8 cellular contexts compared by ENCODE assay signal in the genomic region with DNA sequence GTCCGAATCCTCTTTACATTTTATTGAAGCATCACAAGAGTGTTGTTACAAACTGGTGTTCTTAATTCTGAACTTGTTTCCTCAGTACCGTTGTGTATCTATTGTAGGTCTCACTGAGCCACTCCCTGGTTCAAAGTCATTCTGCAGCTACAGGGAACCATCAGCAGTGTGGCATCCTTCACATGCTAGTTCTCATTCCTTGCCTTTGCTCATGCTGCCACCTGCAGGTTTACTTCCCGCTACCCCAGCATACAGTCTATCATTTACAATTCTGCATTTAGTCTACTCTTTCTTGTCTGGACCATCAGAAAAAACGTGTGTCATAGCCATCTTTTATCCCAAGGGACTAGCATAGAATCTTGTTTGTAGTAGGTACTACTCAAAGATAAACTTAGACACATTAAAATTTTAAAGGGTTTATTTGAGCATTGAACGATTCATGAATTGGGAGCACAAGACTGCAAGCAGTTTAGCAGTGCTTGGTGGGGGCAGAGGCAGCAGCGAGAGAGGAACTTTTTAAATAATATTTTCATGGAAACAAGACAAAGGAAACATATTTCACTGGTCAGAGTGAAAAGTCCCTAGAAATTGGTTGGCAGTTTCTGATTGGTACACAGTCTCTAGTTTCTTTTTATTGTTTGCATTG.
A peak's percentile ranks its signal among the peaks of the same experiment; 100 is the strongest.
DNase-seq lines count a peak whose midpoint lies in the region; ATAC-seq and TF ChIP-seq lines count a peak whose summit lies in the region.

No MANE protein-coding gene starts in this region.

- no peaks in the 10 kb centered on the region for H4K20me1 ChIP-seq in HCT116 (ENCODE audit: insufficient read depth)

- intact Hi-C loops in HCT116 (cut with micrococcal nuclease) (no loop called here), testis (cut with DNase I; ENCODE audit: low total_unique reads) (no loop called here)

- H3K36me3 ChIP-seq in HCT116 (ENCODE audit: control insufficient read depth in 1 of 2, insufficient read depth in 2 of 2, low read length in 2 of 2) (no peaks in the 10 kb centered on the region), testis (ENCODE audit: low read depth, missing control alignments) (no peaks in the 10 kb centered on the region)

- no peaks in the 10 kb centered on the region for H3K79me2 ChIP-seq in HCT116 (ENCODE audit: insufficient read depth, low read length)

- TF ChIP-seq RAD21 in HCT116 (IDR thresholded peaks at IDR 0.05; ENCODE audit: low read depth): no peak

- POLR2A ChIA-PET in GM10248 (lab: Yijun Ruan, JAX) (no interaction called here), HCT116 (lab: Charles Lee) (no interaction called here)

- no peak overlapping the region for H3K9ac ChIP-seq in HCT116 (ENCODE audit: low read length)

- RAD21 ChIA-PET in HCT116 (lab: Charles Lee; ENCODE audit: low non-redundant PET in 1 of 2, low total read pairs in 2 of 2, uncharacterized antibody in 2 of 2, unreplicated experiment in 2 of 2): no interaction called here

- H3K27me3 ChIP-seq in HCT116 (ENCODE audit: insufficient read depth, low read length) (no peaks in the 10 kb centered on the region), testis (no peaks in the 10 kb centered on the region)

- peaks cover 4 to 25% of the 10 kb centered on the region in 2 experiments; a peak in 2 of 4 replicates for H3K9me3 ChIP-seq in HCT116 (ENCODE audit: control insufficient read depth in 1 of 2, insufficient read depth in 1 of 2, low read depth in 1 of 2, low read length in 2 of 2)
- H3K9me3 ChIP-seq in testis: no peaks in the 10 kb centered on the region

- ATAC-seq in HCT116 (no peak), HG02840 (IDR thresholded peaks at IDR 0.05; ENCODE audit: low FRiP score, unreplicated experiment) (no peak)

- H3K4me3 ChIP-seq in HCT116 (replicated peaks in 1 of 2; ENCODE audit: low read depth in 1 of 2, low read length in 2 of 2): no peak overlapping the region
- no peak overlapping the region for H3K4me3 ChIP-seq in testis

- TF ChIP-seq CTCF in GM10248 (IDR thresholded peaks at IDR 0.05; ENCODE audit: control extremely low read depth, extremely low read depth, low read depth, missing control alignments) (peak; percentile 47), HCT116 (IDR thresholded peaks at IDR 0.05 in 2 of 3, conservative IDR thresholded peaks at IDR 0.05 in 1 of 3; ENCODE audit: borderline replicate concordance in 1 of 3, insufficient read depth in 1 of 3, low read depth in 2 of 3, low read length in 2 of 3) (no peak), testis (IDR thresholded peaks at IDR 0.05) (no peak)

- DNase-seq in GM10248 (ENCODE audit: extremely low spot score) (peak; percentile 3), HCT116 (ENCODE audit: low read depth, low spot score) (no peak), NCI-H1694 (lab: John Stamatoyannopoulos, UW) (peak; percentile 31), UCSD-AML1 (lab: John Stamatoyannopoulos, UW; ENCODE audit: unreplicated experiment) (peak; percentile 8), iPS DF 19.7 (ENCODE audit: low read depth, low spot score) (peak; percentile 40), testis (peak; percentile 62)
- no peak for DNase-seq in stimulated activated CD8-positive, alpha-beta memory T cell treated with anti-CD3 and anti-CD28 coated beads, Interleukin-4, amount 100 ng/mL, for 48 hours

- H3K4me1 ChIP-seq in HCT116 (ENCODE audit: control insufficient read depth in 1 of 2, insufficient read depth in 2 of 2, low read length in 2 of 2): no peaks in the 10 kb centered on the region
- no peaks in the 10 kb centered on the region for H3K4me1 ChIP-seq in testis

- no peaks in the 10 kb centered on the region for H3K9me2 ChIP-seq in HCT116 (ENCODE audit: insufficient read depth)

- H3K27ac ChIP-seq in HCT116 (ENCODE audit: low read depth, low read length) (no peak overlapping the region), testis (no peak overlapping the region)

- H3K4me2 ChIP-seq in HCT116 (ENCODE audit: low read length): no peak overlapping the region

- no TSS peak for BruUV-seq in HCT116 (replicated peaks; lab: Mats Ljungman, UMichigan)

- CTCF ChIA-PET in GM10248 (lab: Yijun Ruan, JAX) (interaction anchor here (0.6 to 2.8 kb wide), 3 partner anchors 10 to 814 kb away, joined by 3 to 20 read pairs (median 5); no protein-coding TSS in a partner anchor), HCT116 (lab: Charles Lee) (no interaction called here)

- H2AFZ ChIP-seq in HCT116 (ENCODE audit: low read depth, low read length, poor library complexity, severe bottlenecking): no peak overlapping the region

- TF ChIP-seq POLR2A in HCT116 (IDR thresholded peaks at IDR 0.05; ENCODE audit: borderline replicate concordance, extremely low read depth, insufficient read depth, insufficient read length) (no peak), testis (IDR thresholded peaks at IDR 0.05) (no peak)

- 53 to 60% methylated on average over 6 of the region's 6 CpGs for WGBS in testis, 2 donors

TF ChIP-seq in HCT116, 20 proteins besides CTCF, POLR2A, EP300 and RAD21:
- TF ChIP-seq FOSL1 (IDR thresholded peaks at IDR 0.05; ENCODE audit: low read depth) (no peak), TCF7L2 (IDR thresholded peaks at IDR 0.05; ENCODE audit: borderline replicate concordance, extremely low read depth, insufficient read depth, insufficient read length) (peak; percentile 41)
TF ChIP-seq in HCT116: peak in this region for 1.

Comparison
In these comparisons a context has a peak if more than half of its experiments do, and no peak if none do; other contexts are left out.
1. DNase-seq: peak in GM10248 (single experiment), NCI-H1694 (single experiment), UCSD-AML1 (single experiment), iPS DF 19.7 (single experiment) and testis (single experiment); none in HCT116 (single experiment) and stimulated activated CD8-positive, alpha-beta memory T cell treated with anti-CD3 and anti-CD28 coated beads, Interleukin-4, amount 100 ng/mL, for 48 hours (single experiment).